11 cellular contexts compared by ENCODE assay signal in the genomic region with DNA sequence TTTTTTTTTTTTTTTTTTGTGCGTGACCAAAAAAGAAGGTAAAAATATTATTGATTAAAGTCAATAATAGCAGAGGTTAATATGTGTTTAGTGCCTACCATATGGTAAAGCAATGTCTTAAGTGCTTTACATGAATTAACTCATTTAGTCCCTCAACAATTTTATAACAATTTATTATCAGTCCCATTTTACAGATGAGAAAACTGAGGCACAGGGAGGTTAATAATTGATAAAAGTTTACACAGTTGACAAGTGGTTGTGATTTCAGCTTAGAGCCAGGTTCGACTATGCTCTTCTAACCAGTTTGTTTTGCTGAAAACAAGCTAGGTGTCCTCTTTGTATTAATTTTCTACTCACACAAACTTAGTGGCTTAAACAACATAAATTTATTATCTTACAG.
"Had no signal": no experiment of that assay in that cellular context is flagged by ENCODE, and none has a peak within 500 bp of the region (broad histone marks: within the 10 kb centered on the region; RNA-seq: fewer than 3 reads in every experiment).

No MANE protein-coding gene starts in this region.

- H3K4me1 ChIP-seq: HAP-1 had no signal

- H3K9me3 ChIP-seq: HAP-1 had no signal

- H3K4me3 ChIP-seq: GM23248, GM23338, HAP-1 had no signal

- DNase-seq: GM23248, GOT3, H7, H9, HCEC 1CT, HFFc6 had no signal

- H2AFZ ChIP-seq: GM23248, GM23338 had no signal

- H3K9ac ChIP-seq: GM23248 had no signal

- H3K4me2 ChIP-seq: GM23338 had no signal

- FAIRE-seq: H1, H54 had no signal

- ATAC-seq: GM23338, HCT116 had no signal

- H3K27ac ChIP-seq: GM23248 had no signal

- H3K36me3 ChIP-seq: HAP-1 had no signal
